14 cellular contexts compared by ENCODE assay signal in the genomic region with DNA sequence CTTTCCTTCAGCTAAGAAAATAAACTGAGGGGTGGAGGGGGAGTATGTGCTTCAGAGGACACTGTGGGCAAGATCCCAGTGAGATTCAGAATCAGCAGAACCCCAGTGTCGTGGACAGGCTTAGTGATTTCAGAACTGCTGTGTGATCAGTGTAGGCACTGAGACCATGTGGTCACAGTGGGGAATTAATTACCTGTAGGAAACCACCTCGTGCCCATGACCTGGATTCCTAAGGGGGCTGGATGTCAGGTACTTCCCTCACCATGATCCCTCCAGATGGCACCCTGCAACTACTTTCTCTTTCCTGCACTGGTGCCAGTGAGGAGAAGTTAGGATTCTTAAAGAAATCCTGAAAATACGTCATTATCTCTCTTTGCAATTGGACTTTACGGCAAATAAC.
DNase-seq lines count a peak whose midpoint lies in the region; ATAC-seq and TF ChIP-seq lines count a peak whose summit lies in the region.
"Had no signal": no experiment of that assay in that cellular context is flagged by ENCODE, and none has a peak within 500 bp of the region (broad histone marks: within the 10 kb centered on the region; RNA-seq: fewer than 3 reads in every experiment).

No MANE protein-coding gene starts in this region.

- H3K9me3 Mint-ChIP-seq in stimulated activated naive B cell treated with anti-CD40 and anti-IgM and Interleukin-4, amounts not matched to agents 10 μg/mL and 1 μg/mL and 100 μg/mL, for 72 hours, result no peaks in the 10 kb centered on the region

- no peaks in the 10 kb centered on the region for H3K27me3 ChIP-seq in mammary epithelial cell (ENCODE audit: insufficient read depth, low read length)
- no peaks in the 10 kb centered on the region for H3K27me3 ChIP-seq in breast epithelium
- H3K27me3 ChIP-seq in RWPE2 (ENCODE audit: insufficient read depth, poor library complexity, severe bottlenecking), result no peaks in the 10 kb centered on the region
- H3K27me3 ChIP-seq: Peyer's patch, sigmoid colon had no signal

- TF ChIP-seq CTCF in mammary epithelial cell (conservative IDR thresholded peaks at IDR 0.05 in 1 of 2, IDR thresholded peaks at IDR 0.05 in 1 of 2; ENCODE audit: extremely low read depth in 1 of 2, insufficient read depth in 1 of 2, low read depth in 1 of 2, low read length in 2 of 2) (no peak), breast epithelium (IDR thresholded peaks at IDR 0.05) (no peak), RWPE2 (IDR thresholded peaks at IDR 0.05; ENCODE audit: poor library complexity, severe bottlenecking) (no peak)

- H3K27ac Mint-ChIP-seq in stimulated activated naive B cell treated with anti-CD40 and anti-IgM and Interleukin-4, amounts not matched to agents 10 μg/mL and 1 μg/mL and 100 μg/mL, for 72 hours, result no peak overlapping the region

- H3K4me1 ChIP-seq in mammary epithelial cell (ENCODE audit: insufficient read depth, low read length) (peaks cover 43% of the 10 kb centered on the region), breast epithelium (no peaks in the 10 kb centered on the region), RWPE2 (ENCODE audit: insufficient read depth, poor library complexity, severe bottlenecking) (peaks cover 43% of the 10 kb centered on the region)
- H3K4me1 ChIP-seq: Caco-2, Peyer's patch, sigmoid colon had no signal

- H4K20me1 ChIP-seq in mammary epithelial cell (ENCODE audit: insufficient read depth, low read length), result no peaks in the 10 kb centered on the region

- H3K4me2 ChIP-seq in mammary epithelial cell (ENCODE audit: insufficient read depth, low read depth, low read length), result peak overlapping the region; percentile 33

- no peaks in the 10 kb centered on the region for H3K9me3 ChIP-seq in mammary epithelial cell (replicated peaks; ENCODE audit: insufficient read depth, low read length)
- H3K9me3 ChIP-seq in breast epithelium, result no peaks in the 10 kb centered on the region
- no peaks in the 10 kb centered on the region for H3K9me3 ChIP-seq in RWPE2 (ENCODE audit: severe bottlenecking)
- H3K9me3 ChIP-seq: Caco-2, Peyer's patch, sigmoid colon had no signal

- H3K4me1 Mint-ChIP-seq in stimulated activated naive B cell treated with anti-CD40 and anti-IgM and Interleukin-4, amounts not matched to agents 10 μg/mL and 1 μg/mL and 100 μg/mL, for 72 hours, result no peaks in the 10 kb centered on the region

- no peak overlapping the region for H3K9ac ChIP-seq in mammary epithelial cell (ENCODE audit: insufficient read depth, low read length)

- no TSS peak for BruUV-seq in mammary epithelial cell (replicated peaks; lab: Mats Ljungman, UMichigan)

- no peak overlapping the region for H3K27ac ChIP-seq in mammary epithelial cell (ENCODE audit: insufficient read depth, low read depth, low read length)
- H3K27ac ChIP-seq in breast epithelium, result no peak overlapping the region
- peak overlapping the region; percentile 93 for H3K27ac ChIP-seq in RWPE2 (ENCODE audit: poor library complexity, severe bottlenecking)
- H3K27ac ChIP-seq: Peyer's patch, sigmoid colon had no signal

- no peak overlapping the region for H2AFZ ChIP-seq in mammary epithelial cell (ENCODE audit: low read depth, low read length)

- H3K36me3 Mint-ChIP-seq in stimulated activated naive B cell treated with anti-CD40 and anti-IgM and Interleukin-4, amounts not matched to agents 10 μg/mL and 1 μg/mL and 100 μg/mL, for 72 hours, result peaks cover 11 to 33% of the 10 kb centered on the region in 2 donors

- peak; percentile 17 for DNase-seq in mammary epithelial cell
- DNase-seq in breast epithelium (ENCODE audit: low spot score in 2 of 2), result no peak
- DNase-seq in RWPE2 (ENCODE audit: low spot score), result no peak
- DNase-seq in glomerular visceral epithelial cell (ENCODE audit: extremely low spot score), result peak; percentile 35
- DNase-seq in stimulated activated naive B cell treated with anti-CD40 and anti-IgM and Interleukin-4, amounts not matched to agents 10 μg/mL and 1 μg/mL and 100 μg/mL, for 72 hours, result no peak
- DNase-seq in posterior vena cava (ENCODE audit: low spot score), result no peak
- DNase-seq in NCI-H1105 treated with DMSO at 0.1 percent for 48 hours (lab: John Stamatoyannopoulos, UW), result no peak
- DNase-seq: activated CD4-positive, alpha-beta T cell treated with anti-CD3 and anti-CD28 coated beads for 4 hours; Caco-2; NCI-H510A treated with DMSO at 0.1 percent for 48 hours; Peyer's patch; sigmoid colon; stimulated activated naive CD4-positive, alpha-beta T cell had no signal

- H3K36me3 ChIP-seq in mammary epithelial cell (ENCODE audit: insufficient read depth, low read length) (no peaks in the 10 kb centered on the region), breast epithelium (no peaks in the 10 kb centered on the region), RWPE2 (ENCODE audit: low read depth) (peaks cover 9% of the 10 kb centered on the region; the same call in 1 of the 2 replicates)

- dilution Hi-C loops in mammary epithelial cell (cut with HindIII; ENCODE audit: low sequenced_read_pairs), result no loop called here

- H3K79me2 ChIP-seq in mammary epithelial cell (ENCODE audit: insufficient read depth, low read length), result no peaks in the 10 kb centered on the region

- 71% methylated on average over 4 of the region's 4 CpGs for WGBS in mammary epithelial cell (ENCODE audit: low coverage, missing lambda C conversion rate)

- H3K4me3 Mint-ChIP-seq in stimulated activated naive B cell treated with anti-CD40 and anti-IgM and Interleukin-4, amounts not matched to agents 10 μg/mL and 1 μg/mL and 100 μg/mL, for 72 hours, result no peak overlapping the region

- no peaks in the 10 kb centered on the region for H3K27me3 Mint-ChIP-seq in stimulated activated naive B cell treated with anti-CD40 and anti-IgM and Interleukin-4, amounts not matched to agents 10 μg/mL and 1 μg/mL and 100 μg/mL, for 72 hours

- H3K4me3 ChIP-seq in mammary epithelial cell (replicated peaks in 1 of 3; ENCODE audit: insufficient read depth in 1 of 3, low read depth in 2 of 3, low read length in 3 of 3), result no peak overlapping the region
- no peak overlapping the region for H3K4me3 ChIP-seq in breast epithelium
- no peak overlapping the region for H3K4me3 ChIP-seq in RWPE2 (ENCODE audit: severe bottlenecking)
- H3K4me3 ChIP-seq: Peyer's patch, sigmoid colon had no signal

- in situ Hi-C loops in mammary epithelial cell (cut with MboI; ENCODE audit: low sequenced_read_pairs in 2 of 2), result no loop called here

- ATAC-seq in RWPE2 (ENCODE audit: low read depth), result no peak
- peak; percentile 36 to 44 for ATAC-seq in stimulated activated naive B cell treated with anti-CD40 and anti-IgM and Interleukin-4, amounts not matched to agents 10 μg/mL and 1 μg/mL and 100 μg/mL, for 72 hours (replicated peaks)
- no peak for ATAC-seq in GM19023 (IDR thresholded peaks at IDR 0.05; ENCODE audit: unreplicated experiment)

- intact Hi-C loops in mammary epithelial cell (cut with micrococcal nuclease) (no loop called here), breast epithelium (cut with DNase I; ENCODE audit: low total_unique reads) (no loop called here), posterior vena cava (cut with DNase I) (no loop called here)

- CTCF ChIA-PET in mammary epithelial cell (lab: Charles Lee; ENCODE audit: low non-redundant PET), result no interaction called here

- TF ChIP-seq POLR2A in breast epithelium (IDR thresholded peaks at IDR 0.05), result no peak

Comparison
In these comparisons a context has a peak if more than half of its experiments do, and no peak if none do; other contexts are left out.
1. DNase-seq: peak in mammary epithelial cell (single experiment) and glomerular visceral epithelial cell (single experiment); none in breast epithelium (0 of 2), RWPE2 (single experiment), stimulated activated naive B cell treated with anti-CD40 and anti-IgM and Interleukin-4, amounts not matched to agents 10 μg/mL and 1 μg/mL and 100 μg/mL, for 72 hours (single experiment), posterior vena cava (single experiment) and NCI-H1105 treated with DMSO at 0.1 percent for 48 hours (single experiment).
2. ATAC-seq: peak in stimulated activated naive B cell treated with anti-CD40 and anti-IgM and Interleukin-4, amounts not matched to agents 10 μg/mL and 1 μg/mL and 100 μg/mL, for 72 hours (2 of 2); none in RWPE2 (single experiment) and GM19023 (single experiment).